2 cellular contexts compared by ENCODE assay signal in genomic region chr5:172688735-172689572, GRCh38.
TF ChIP-seq lines count a peak whose summit lies in the region.

No MANE protein-coding gene starts in this region.

TF ChIP-seq in HepG2, 621 proteins besides CTCF, POLR2A, EP300 and RAD21 (continues in another document):
- TF ChIP-seq ZNF609 (CRISPR knock-in tag; IDR thresholded peaks at IDR 0.05; ENCODE audit: borderline replicate concordance) = no peak
- no peak for TF ChIP-seq SKI (IDR thresholded peaks at IDR 0.05; ENCODE audit: partially characterized antibody)
- TF ChIP-seq, protein P1, sequence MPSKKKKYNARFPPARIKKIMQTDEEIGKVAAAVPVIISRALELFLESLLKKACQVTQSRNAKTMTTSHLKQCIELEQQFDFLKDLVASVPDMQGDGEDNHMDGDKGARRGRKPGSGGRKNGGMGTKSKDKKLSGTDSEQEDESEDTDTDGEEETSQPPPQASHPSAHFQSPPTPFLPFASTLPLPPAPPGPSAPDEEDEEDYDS (CRISPR knock-in tag; IDR thresholded peaks at IDR 0.05) = no peak
- no peak for TF ChIP-seq NKX3-1 (CRISPR knock-in tag; IDR thresholded peaks at IDR 0.05)
- no peak for TF ChIP-seq THYN1 (CRISPR knock-in tag; IDR thresholded peaks at IDR 0.05; ENCODE audit: borderline replicate concordance, low read depth)
- no peak for TF ChIP-seq SRSF9 (IDR thresholded peaks at IDR 0.05; ENCODE audit: borderline replicate concordance, insufficient read depth, low read depth, low read length, poor library complexity, severe bottlenecking)
- TF ChIP-seq, protein P2, sequence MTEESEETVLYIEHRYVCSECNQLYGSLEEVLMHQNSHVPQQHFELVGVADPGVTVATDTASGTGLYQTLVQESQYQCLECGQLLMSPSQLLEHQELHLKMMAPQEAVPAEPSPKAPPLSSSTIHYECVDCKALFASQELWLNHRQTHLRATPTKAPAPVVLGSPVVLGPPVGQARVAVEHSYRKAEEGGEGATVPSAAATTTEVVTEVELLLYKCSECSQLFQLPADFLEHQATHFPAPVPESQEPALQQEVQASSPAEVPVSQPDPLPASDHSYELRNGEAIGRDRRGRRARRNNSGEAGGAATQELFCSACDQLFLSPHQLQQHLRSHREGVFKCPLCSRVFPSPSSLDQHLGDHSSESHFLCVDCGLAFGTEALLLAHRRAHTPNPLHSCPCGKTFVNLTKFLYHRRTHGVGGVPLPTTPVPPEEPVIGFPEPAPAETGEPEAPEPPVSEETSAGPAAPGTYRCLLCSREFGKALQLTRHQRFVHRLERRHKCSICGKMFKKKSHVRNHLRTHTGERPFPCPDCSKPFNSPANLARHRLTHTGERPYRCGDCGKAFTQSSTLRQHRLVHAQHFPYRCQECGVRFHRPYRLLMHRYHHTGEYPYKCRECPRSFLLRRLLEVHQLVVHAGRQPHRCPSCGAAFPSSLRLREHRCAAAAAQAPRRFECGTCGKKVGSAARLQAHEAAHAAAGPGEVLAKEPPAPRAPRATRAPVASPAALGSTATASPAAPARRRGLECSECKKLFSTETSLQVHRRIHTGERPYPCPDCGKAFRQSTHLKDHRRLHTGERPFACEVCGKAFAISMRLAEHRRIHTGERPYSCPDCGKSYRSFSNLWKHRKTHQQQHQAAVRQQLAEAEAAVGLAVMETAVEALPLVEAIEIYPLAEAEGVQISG (CRISPR knock-in tag; IDR thresholded peaks at IDR 0.05) = no peak
- TF ChIP-seq ZNF891 (CRISPR knock-in tag; IDR thresholded peaks at IDR 0.05) = no peak
- no peak for TF ChIP-seq PCBP1 (IDR thresholded peaks at IDR 0.05; ENCODE audit: borderline replicate concordance, low read depth, low read length)
- no peak for TF ChIP-seq FOXK2 (IDR thresholded peaks at IDR 0.05)
- TF ChIP-seq, protein P3, sequence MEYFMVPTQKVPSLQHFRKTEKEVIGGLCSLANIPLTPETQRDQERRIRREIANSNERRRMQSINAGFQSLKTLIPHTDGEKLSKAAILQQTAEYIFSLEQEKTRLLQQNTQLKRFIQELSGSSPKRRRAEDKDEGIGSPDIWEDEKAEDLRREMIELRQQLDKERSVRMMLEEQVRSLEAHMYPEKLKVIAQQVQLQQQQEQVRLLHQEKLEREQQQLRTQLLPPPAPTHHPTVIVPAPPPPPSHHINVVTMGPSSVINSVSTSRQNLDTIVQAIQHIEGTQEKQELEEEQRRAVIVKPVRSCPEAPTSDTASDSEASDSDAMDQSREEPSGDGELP (IDR thresholded peaks at IDR 0.05; ENCODE audit: borderline replicate concordance, low read depth) = no peak
- no peak for TF ChIP-seq ZFP36L1 (CRISPR knock-in tag; IDR thresholded peaks at IDR 0.05)
- no peak for TF ChIP-seq RARA (CRISPR knock-in tag; IDR thresholded peaks at IDR 0.05)
- TF ChIP-seq CSRNP1 (CRISPR knock-in tag; IDR thresholded peaks at IDR 0.05) = no peak
- TF ChIP-seq NR2F2 (IDR thresholded peaks at IDR 0.05; ENCODE audit: borderline replicate concordance, low read depth) = no peak
- TF ChIP-seq POGZ (CRISPR knock-in tag; IDR thresholded peaks at IDR 0.05) = no peak
- TF ChIP-seq ZNF672 (CRISPR knock-in tag; IDR thresholded peaks at IDR 0.05) = no peak
- TF ChIP-seq ATAD3A (CRISPR knock-in tag; IDR thresholded peaks at IDR 0.05) = no peak

TF ChIP-seq in WTC11, 78 proteins besides CTCF, POLR2A, EP300 and RAD21 (continued from another document):
- TF ChIP-seq, protein P4, sequence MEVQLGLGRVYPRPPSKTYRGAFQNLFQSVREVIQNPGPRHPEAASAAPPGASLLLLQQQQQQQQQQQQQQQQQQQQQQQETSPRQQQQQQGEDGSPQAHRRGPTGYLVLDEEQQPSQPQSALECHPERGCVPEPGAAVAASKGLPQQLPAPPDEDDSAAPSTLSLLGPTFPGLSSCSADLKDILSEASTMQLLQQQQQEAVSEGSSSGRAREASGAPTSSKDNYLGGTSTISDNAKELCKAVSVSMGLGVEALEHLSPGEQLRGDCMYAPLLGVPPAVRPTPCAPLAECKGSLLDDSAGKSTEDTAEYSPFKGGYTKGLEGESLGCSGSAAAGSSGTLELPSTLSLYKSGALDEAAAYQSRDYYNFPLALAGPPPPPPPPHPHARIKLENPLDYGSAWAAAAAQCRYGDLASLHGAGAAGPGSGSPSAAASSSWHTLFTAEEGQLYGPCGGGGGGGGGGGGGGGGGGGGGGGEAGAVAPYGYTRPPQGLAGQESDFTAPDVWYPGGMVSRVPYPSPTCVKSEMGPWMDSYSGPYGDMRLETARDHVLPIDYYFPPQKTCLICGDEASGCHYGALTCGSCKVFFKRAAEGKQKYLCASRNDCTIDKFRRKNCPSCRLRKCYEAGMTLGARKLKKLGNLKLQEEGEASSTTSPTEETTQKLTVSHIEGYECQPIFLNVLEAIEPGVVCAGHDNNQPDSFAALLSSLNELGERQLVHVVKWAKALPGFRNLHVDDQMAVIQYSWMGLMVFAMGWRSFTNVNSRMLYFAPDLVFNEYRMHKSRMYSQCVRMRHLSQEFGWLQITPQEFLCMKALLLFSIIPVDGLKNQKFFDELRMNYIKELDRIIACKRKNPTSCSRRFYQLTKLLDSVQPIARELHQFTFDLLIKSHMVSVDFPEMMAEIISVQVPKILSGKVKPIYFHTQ (CRISPR knock-in tag; IDR thresholded peaks at IDR 0.05) = no peak
- TF ChIP-seq JAZF1 (CRISPR knock-in tag; IDR thresholded peaks at IDR 0.05) (no peak), NR1H2 (CRISPR knock-in tag; IDR thresholded peaks at IDR 0.05) (no peak), CBFB (CRISPR knock-in tag; IDR thresholded peaks at IDR 0.05; ENCODE audit: low read depth) (no peak), ATF1 (CRISPR knock-in tag; IDR thresholded peaks at IDR 0.05) (no peak), HMGA2 (CRISPR knock-in tag; IDR thresholded peaks at IDR 0.05) (no peak), SP1 (CRISPR knock-in tag; conservative IDR thresholded peaks at IDR 0.05) (no peak)
- TF ChIP-seq, protein P5, sequence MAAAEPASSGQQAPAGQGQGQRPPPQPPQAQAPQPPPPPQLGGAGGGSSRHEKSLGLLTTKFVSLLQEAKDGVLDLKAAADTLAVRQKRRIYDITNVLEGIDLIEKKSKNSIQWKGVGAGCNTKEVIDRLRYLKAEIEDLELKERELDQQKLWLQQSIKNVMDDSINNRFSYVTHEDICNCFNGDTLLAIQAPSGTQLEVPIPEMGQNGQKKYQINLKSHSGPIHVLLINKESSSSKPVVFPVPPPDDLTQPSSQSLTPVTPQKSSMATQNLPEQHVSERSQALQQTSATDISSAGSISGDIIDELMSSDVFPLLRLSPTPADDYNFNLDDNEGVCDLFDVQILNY (CRISPR knock-in tag; IDR thresholded peaks at IDR 0.05) = no peak
- TF ChIP-seq, protein P6, sequence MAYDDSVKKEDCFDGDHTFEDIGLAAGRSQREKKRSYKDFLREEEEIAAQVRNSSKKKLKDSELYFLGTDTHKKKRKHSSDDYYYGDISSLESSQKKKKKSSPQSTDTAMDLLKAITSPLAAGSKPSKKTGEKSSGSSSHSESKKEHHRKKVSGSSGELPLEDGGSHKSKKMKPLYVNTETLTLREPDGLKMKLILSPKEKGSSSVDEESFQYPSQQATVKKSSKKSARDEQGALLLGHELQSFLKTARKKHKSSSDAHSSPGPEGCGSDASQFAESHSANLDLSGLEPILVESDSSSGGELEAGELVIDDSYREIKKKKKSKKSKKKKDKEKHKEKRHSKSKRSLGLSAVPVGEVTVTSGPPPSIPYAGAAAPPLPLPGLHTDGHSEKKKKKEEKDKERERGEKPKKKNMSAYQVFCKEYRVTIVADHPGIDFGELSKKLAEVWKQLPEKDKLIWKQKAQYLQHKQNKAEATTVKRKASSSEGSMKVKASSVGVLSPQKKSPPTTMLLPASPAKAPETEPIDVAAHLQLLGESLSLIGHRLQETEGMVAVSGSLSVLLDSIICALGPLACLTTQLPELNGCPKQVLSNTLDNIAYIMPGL (CRISPR knock-in tag; IDR thresholded peaks at IDR 0.05) = no peak
